Comparison of ENCODE assay signal across 14 cellular contexts in the genomic region with DNA sequence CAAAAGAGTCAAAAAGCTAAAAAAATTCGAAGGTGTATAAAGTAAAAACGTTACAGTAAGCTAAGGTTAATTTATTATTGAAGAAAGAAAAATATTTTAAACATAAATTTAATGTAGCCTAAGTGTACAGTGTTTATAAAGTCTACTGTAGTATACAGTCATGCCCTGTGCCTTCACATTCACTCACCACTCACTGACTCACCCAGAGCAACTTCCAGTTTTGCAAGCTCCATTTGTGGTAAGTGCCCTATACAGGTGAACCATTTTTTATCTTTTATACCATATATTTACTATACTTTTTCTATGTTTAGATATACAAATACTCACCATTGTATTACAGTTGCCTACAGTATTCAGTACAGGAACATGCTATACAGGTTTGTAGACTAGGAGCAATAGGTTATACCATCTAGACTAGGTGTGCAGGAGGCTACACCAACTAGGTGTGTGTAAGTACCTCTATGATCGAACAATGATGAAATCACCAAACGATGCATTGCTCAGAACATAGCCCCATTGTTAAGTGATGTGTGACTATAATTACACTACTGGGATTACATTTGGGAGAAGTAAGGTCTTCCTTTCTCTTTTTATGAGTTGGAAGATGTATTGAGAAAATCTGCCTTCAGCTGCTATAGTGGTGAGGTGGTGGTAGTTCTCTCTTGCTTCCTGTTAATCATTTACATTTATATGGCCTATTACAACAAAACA. TPM values are rescaled to one million over a fixed set of nuclear protein-coding genes. Genes with fewer than 3 reads are reported as not detected.
DNase-seq lines count a peak whose midpoint lies in the region; ATAC-seq, FAIRE-seq and TF ChIP-seq lines count a peak whose summit lies in the region.
"Had no signal": no experiment of that assay in that cellular context is flagged by ENCODE, and none has a peak within 500 bp of the region (broad histone marks: within the 10 kb centered on the region; RNA-seq: fewer than 3 reads in every experiment).

No MANE protein-coding gene starts in this region.

- no peak for TF ChIP-seq CTCF in PC-3 (conservative IDR thresholded peaks at IDR 0.05; ENCODE audit: low read depth, low read length)
- TF ChIP-seq CTCF in GM12878 (IDR thresholded peaks at IDR 0.05 in 2 of 3, conservative IDR thresholded peaks at IDR 0.05 in 1 of 3; ENCODE audit: control insufficient read depth in 2 of 3, extremely low read depth in 1 of 3, insufficient read depth in 1 of 3, low read depth in 3 of 3, low read length in 3 of 3): no peak

- no peaks in the 10 kb centered on the region for H3K27me3 Mint-ChIP-seq in stimulated activated naive CD8-positive, alpha-beta T cell treated with anti-CD3 and anti-CD28 coated beads, Interleukin-15, Interleukin-2, amounts not matched to agents 100 ng/mL and 50 ng/mL, for 24 hours
- H3K27me3 Mint-ChIP-seq: brain had no signal

- peak overlapping the region; percentile 99 for H3K27ac ChIP-seq in PC-3 (ENCODE audit: low read length)
- H3K27ac ChIP-seq in GM12878 (ENCODE audit: control insufficient read depth, insufficient read depth): peak overlapping the region; percentile 91

- BruUV-seq in PC-3 (replicated peaks; lab: Mats Ljungman, UMichigan) (TSS peak; percentile 60), GM12878 (replicated peaks; lab: Mats Ljungman, UMichigan) (no TSS peak)

- H3F3A ChIP-seq in PC-3 (ENCODE audit: low read length, unreplicated experiment): peaks cover 9% of the 10 kb centered on the region

- H3K4me2 ChIP-seq in PC-3 (ENCODE audit: low read length) (peak overlapping the region; percentile 72), GM12878 (ENCODE audit: control insufficient read depth, insufficient read depth) (peak overlapping the region; percentile 47)

- H3K36me3 ChIP-seq in PC-3 (ENCODE audit: low read depth, low read length) (no peaks in the 10 kb centered on the region), GM12878 (ENCODE audit: control insufficient read depth in 2 of 2, insufficient read depth in 2 of 2, low read length in 1 of 2) (no peaks in the 10 kb centered on the region)

- DNase-seq in activated effector memory CD4-positive, alpha-beta T cell treated with anti-CD3 and anti-CD28 coated beads, Interleukin-2, amount 50 U/mL, for 16 hours: peak; percentile 69
- no peak for DNase-seq in activated effector memory CD4-positive, alpha-beta T cell treated with Interleukin-2 at 50 U/mL for 16 hours
- peak; percentile 84 for DNase-seq in PC-3
- no peak for DNase-seq in GM12878 (ENCODE audit: low read depth, low spot score)
- no peak for DNase-seq in NCI-H2107 treated with DMSO at 0.1 percent for 48 hours (lab: John Stamatoyannopoulos, UW; ENCODE audit: unreplicated experiment)
- DNase-seq: midbrain, NCI-H226 had no signal

- POLR2A ChIA-PET in PC-3 (lab: Charles Lee; ENCODE audit: unreplicated experiment) (no interaction called here), GM12878 (lab: Charles Lee) (interaction anchor here (0.6 to 17.2 kb wide), 14 partner anchors 11 to 205 kb away, joined by 3 to 280 read pairs (median 6); no protein-coding TSS in a partner anchor)

- RAD21 ChIA-PET in GM12878 (lab: Charles Lee; ENCODE audit: unreplicated experiment): interaction anchor here (0.9 to 22.5 kb wide), 13 partner anchors 11 to 486 kb away, joined by 3 to 689 read pairs (median 24); partner anchors contain the start of gene TMSB4X

- H4K20me1 ChIP-seq in PC-3 (ENCODE audit: low read length) (no peaks in the 10 kb centered on the region), GM12878 (ENCODE audit: control insufficient read depth, insufficient read depth) (no peaks in the 10 kb centered on the region)

- H2AFZ ChIP-seq in PC-3 (ENCODE audit: low read length) (no peak overlapping the region), GM12878 (ENCODE audit: control insufficient read depth, low read depth, low read length) (no peak overlapping the region)

- no peak for TF ChIP-seq EP300 in GM12878 (IDR thresholded peaks at IDR 0.05; ENCODE audit: borderline replicate concordance in 1 of 2, control insufficient read depth in 1 of 2, low read depth in 2 of 2, low read length in 2 of 2)

- intact Hi-C loops in PC-3 (cut with micrococcal nuclease): loop anchor here (1.0 to 5.0 kb wide), 3 partner anchors 13 to 486 kb away; no protein-coding TSS in a partner anchor
- intact Hi-C loops in GM12878 (cut with micrococcal nuclease; ENCODE audit: unreplicated experiment): loop anchor here (5.0 to 10.0 kb wide), 2 partner anchors 163 to 485 kb away; no protein-coding TSS in a partner anchor

- peaks cover 72% of the 10 kb centered on the region for H3K4me1 ChIP-seq in PC-3 (ENCODE audit: insufficient read depth, low read length)
- H3K4me1 ChIP-seq in GM12878 (ENCODE audit: control insufficient read depth, insufficient read depth, low read length): peaks cover 80% of the 10 kb centered on the region

- H3K9me3 ChIP-seq in PC-3 (ENCODE audit: low read length) (no peaks in the 10 kb centered on the region), GM12878 (replicated peaks; ENCODE audit: control insufficient read depth, insufficient read depth, low read length) (no peaks in the 10 kb centered on the region)

- peaks cover 84% of the 10 kb centered on the region for H3K4me1 Mint-ChIP-seq in stimulated activated naive CD8-positive, alpha-beta T cell treated with anti-CD3 and anti-CD28 coated beads, Interleukin-15, Interleukin-2, amounts not matched to agents 100 ng/mL and 50 ng/mL, for 24 hours (ENCODE audit: low read depth)

- ATAC-seq in PC-3: peak; percentile 80
- peak; percentile 10 for ATAC-seq in GM12878
- no peak for ATAC-seq in GM18867 (IDR thresholded peaks at IDR 0.05; ENCODE audit: unreplicated experiment)
- no peak for ATAC-seq in GM21825 (IDR thresholded peaks at IDR 0.05; ENCODE audit: unreplicated experiment)
- ATAC-seq: HCT116 had no signal

- no peak for TF ChIP-seq RAD21 in GM12878 (IDR thresholded peaks at IDR 0.05; ENCODE audit: insufficient read depth, low read depth, low read length)

- H3K9ac ChIP-seq in PC-3 (ENCODE audit: low read length) (peak overlapping the region; percentile 80), GM12878 (ENCODE audit: control insufficient read depth, insufficient read depth, low read length) (peak overlapping the region; percentile 50; the same call in 1 of the 2 replicates)

- H3K4me3 Mint-ChIP-seq in stimulated activated naive CD8-positive, alpha-beta T cell treated with anti-CD3 and anti-CD28 coated beads, Interleukin-15, Interleukin-2, amounts not matched to agents 100 ng/mL and 50 ng/mL, for 24 hours: no peak overlapping the region
- H3K4me3 Mint-ChIP-seq: brain had no signal

- peak overlapping the region; percentile 35; the same call in 1 of the 2 replicates for H3K4me3 ChIP-seq in PC-3 (ENCODE audit: low read length)
- H3K4me3 ChIP-seq in GM12878: no peak overlapping the region

- H3K27me3 ChIP-seq in PC-3 (ENCODE audit: low read length): no peaks in the 10 kb centered on the region
- H3K27me3 ChIP-seq in GM12878 (replicated peaks in 1 of 2; ENCODE audit: control insufficient read depth in 2 of 2, insufficient read depth in 2 of 2, low read length in 1 of 2): no peaks in the 10 kb centered on the region

- H3K79me2 ChIP-seq in PC-3 (ENCODE audit: low read length): no peaks in the 10 kb centered on the region
- H3K79me2 ChIP-seq in GM12878 (ENCODE audit: control insufficient read depth, insufficient read depth, low read length): no peaks in the 10 kb centered on the region; the same call in none of the 2 replicates

- FAIRE-seq in GM12878 (lab: Jason Lieb, UNC): no peak
- FAIRE-seq: TTC549 had no signal

- in situ Hi-C loops in GM12878 (cut with MboI): loop anchor here (5.0 kb wide), 2 partner anchors 55 to 85 kb away; no protein-coding TSS in a partner anchor

- no peaks in the 10 kb centered on the region for H3K9me3 Mint-ChIP-seq in stimulated activated naive CD8-positive, alpha-beta T cell treated with anti-CD3 and anti-CD28 coated beads, Interleukin-15, Interleukin-2, amounts not matched to agents 100 ng/mL and 50 ng/mL, for 24 hours
- H3K9me3 Mint-ChIP-seq: brain had no signal

- H3K9me2 ChIP-seq in PC-3 (replicated peaks; ENCODE audit: low read length): no peaks in the 10 kb centered on the region

- no peaks in the 10 kb centered on the region for H3K36me3 Mint-ChIP-seq in stimulated activated naive CD8-positive, alpha-beta T cell treated with anti-CD3 and anti-CD28 coated beads, Interleukin-15, Interleukin-2, amounts not matched to agents 100 ng/mL and 50 ng/mL, for 24 hours (ENCODE audit: low read depth)
- H3K36me3 Mint-ChIP-seq: brain had no signal

- WGBS in GM12878 (ENCODE audit: insufficient coverage, insufficient replicate concordance, low lambda C conversion rate, missing lambda C conversion rate): 49% methylated on average over 4 of the region's 4 CpGs

- CTCF ChIA-PET in PC-3 (lab: Charles Lee): no interaction called here
- CTCF ChIA-PET in GM12878 (lab: Yijun Ruan, JAX): interaction anchor here (0.6 to 12.2 kb wide), 15 partner anchors 9 to 748 kb away, joined by 3 to 123 read pairs (median 4); no protein-coding TSS in a partner anchor

- SMC1A ChIA-PET in GM12878 (lab: Charles Lee; ENCODE audit: uncharacterized antibody, unreplicated experiment): interaction anchor here (0.6 to 25.1 kb wide), 15 partner anchors 8 to 1419 kb away, joined by 3 to 847 read pairs (median 6); partner anchors contain the start of gene TMSB4X

- no peak for TF ChIP-seq POLR2A in GM12878 (IDR thresholded peaks at IDR 0.05; ENCODE audit: low read depth, low read length)

- H3K27ac Mint-ChIP-seq in stimulated activated naive CD8-positive, alpha-beta T cell treated with anti-CD3 and anti-CD28 coated beads, Interleukin-15, Interleukin-2, amounts not matched to agents 100 ng/mL and 50 ng/mL, for 24 hours: peak overlapping the region; percentile 61

RNA-seq across cellular contexts. Expression of gene TMSB4X, which starts 27.2 kb away (rescaled TPM):
- total RNA-seq in PC-3 (2014; rRNA removed) (1,640 and 2,159 TPM in 2 replicates), GM12878 (2014; rRNA removed) (20,095 and 20,513 TPM in 2 replicates), GM12878 (2014; rRNA removed; fragmentation: Illumina TruSeq; extraction: Trizol) (14,081 and 14,526 TPM in 2 replicates), GM12878 (2021) (15,676 and 15,778 TPM in 2 replicates)
- total RNA-seq in GM12878 (2013; cell fraction: nucleolus; rRNA removed): 726 and 815 TPM in 2 replicates
- polyA plus RNA-seq in GM12878 (2011; ENCODE audit: low read depth): 20,663 TPM
- polyA plus RNA-seq in GM12878 (2011; rRNA removed) (13,924 and 13,999 TPM in 2 replicates), GM12878 (2014; fragmentation: Illumina TruSeq; extraction: Trizol) (22,521 and 25,739 TPM in 2 replicates), GM12878 (2014; fragmentation: Nextera tagmentation; extraction: Ambion mirVana) (over 10,000 TPM; 32,576 to 35,408 TPM), GM12878 (2014; rRNA removed) (21,672 and 21,926 TPM in 2 replicates), GM12878 (2016; fragmentation: Nextera tagmentation; extraction: Ambion mirVana) (over 10,000 TPM; 35,271 to 37,234 TPM)
- polyA plus RNA-seq in GM12878 (2011; cell fraction: cytosol; rRNA removed): 6,321 and 8,073 TPM in 2 replicates
- polyA plus RNA-seq in GM12878 (2011; cell fraction: nucleus; rRNA removed): 2,770 and 4,943 TPM in 2 replicates
- 18,326 and 24,333 TPM in 2 replicates for polyA plus RNA-seq in GM12878 (2012)
- 5,151 and 6,646 TPM in 2 replicates for polyA minus RNA-seq in GM12878 (2011; rRNA and poly(A)+ RNA removed)
- polyA minus RNA-seq in GM12878 (2011; cell fraction: cytosol; rRNA and poly(A)+ RNA removed): 2,250 and 2,391 TPM in 2 replicates
- 1,575 and 1,669 TPM in 2 replicates for polyA minus RNA-seq in GM12878 (2011; cell fraction: nucleus; rRNA and poly(A)+ RNA removed)

RNA-seq across cellular contexts. Expression of gene FAM9C, which starts 42.3 kb away (rescaled TPM):
- total RNA-seq in PC-3 (2014; rRNA removed) (not detected in 2 replicates), GM12878 (2014; rRNA removed) (not detected in 2 replicates), GM12878 (2014; rRNA removed; fragmentation: Illumina TruSeq; extraction: Trizol) (not detected in 2 replicates), GM12878 (2021) (not detected in 2 replicates)
- 0.61 and 0.65 TPM in 2 replicates for total RNA-seq in GM12878 (2013; cell fraction: nucleolus; rRNA removed)
- polyA plus RNA-seq in GM12878 (2011; ENCODE audit: low read depth): not detected
- polyA plus RNA-seq in GM12878 (2011; rRNA removed) (0.03 and 0.10 TPM in 2 replicates), GM12878 (2014; fragmentation: Illumina TruSeq; extraction: Trizol) (0.01 and 0.11 TPM in 2 replicates), GM12878 (2014; fragmentation: Nextera tagmentation; extraction: Ambion mirVana) (not detected), GM12878 (2014; rRNA removed) (0.04 TPM in 1 of 2 replicates, not detected in the other), GM12878 (2016; fragmentation: Nextera tagmentation; extraction: Ambion mirVana) (not detected)
- polyA plus RNA-seq in GM12878 (2011; cell fraction: cytosol; rRNA removed): 0.01 TPM in 1 of 2 replicates, not detected in the other
- 0.07 and 0.10 TPM in 2 replicates for polyA plus RNA-seq in GM12878 (2011; cell fraction: nucleus; rRNA removed)
- 0.31 TPM in 1 of 2 replicates, not detected in the other for polyA plus RNA-seq in GM12878 (2012)
- polyA minus RNA-seq in GM12878 (2011; rRNA and poly(A)+ RNA removed): not detected in 2 replicates
- polyA minus RNA-seq in GM12878 (2011; cell fraction: cytosol; rRNA and poly(A)+ RNA removed): not detected in 2 replicates
- polyA minus RNA-seq in GM12878 (2011; cell fraction: nucleus; rRNA and poly(A)+ RNA removed): not detected in 2 replicates
- polyA plus RNA-seq: BJ had no signal

Comparison
In these comparisons a context has a peak if more than half of its experiments do, and no peak if none do; other contexts are left out.
1. DNase-seq: peak in activated effector memory CD4-positive, alpha-beta T cell treated with anti-CD3 and anti-CD28 coated beads, Interleukin-2, amount 50 U/mL, for 16 hours (single experiment) and PC-3 (single experiment); none in activated effector memory CD4-positive, alpha-beta T cell treated with Interleukin-2 at 50 U/mL for 16 hours (single experiment), GM12878 (single experiment) and NCI-H2107 treated with DMSO at 0.1 percent for 48 hours (single experiment).
2. ATAC-seq: peak in PC-3 (single experiment) and GM12878 (single experiment); none in GM18867 (single experiment) and GM21825 (single experiment).